1 cellular context compared by ENCODE assay signal in genomic region chr12:57103856-57104255, GRCh38.
TF ChIP-seq lines count a peak whose summit lies in the region.

No MANE protein-coding gene starts in this region.

TF ChIP-seq in IMR-90, 13 proteins besides CTCF, POLR2A, EP300 and RAD21 (continued from another document):
- TF ChIP-seq ELK1 (IDR thresholded peaks at IDR 0.05; ENCODE audit: borderline replicate concordance, low read depth, low read length): no peak
